Comparison of ENCODE assay signal across 13 cellular contexts in genomic region chr15:100944237-100944875, GRCh38. TPM values are rescaled to one million over a fixed set of nuclear protein-coding genes. Genes with fewer than 3 reads are reported as not detected.
DNase-seq lines count a peak whose midpoint lies in the region; ATAC-seq and TF ChIP-seq lines count a peak whose summit lies in the region.
"Had no signal": no experiment of that assay in that cellular context is flagged by ENCODE, and none has a peak within 500 bp of the region (broad histone marks: within the 10 kb centered on the region; RNA-seq: fewer than 3 reads in every experiment).

No MANE protein-coding gene starts in this region.

- H3K27ac Mint-ChIP-seq in activated B cell treated with CpG ODN at 0.5 μM for 24 hours (peak overlapping the region; percentile 41), mesothelial cell of epicardium (no peak overlapping the region)
- no peak overlapping the region for H3K27ac Mint-ChIP-seq in stimulated activated memory B cell treated with anti-CD40 and anti-IgM and Interleukin-4, amounts not matched to agents 10 μg/mL and 1 μg/mL and 100 μg/mL, for 72 hours
- H3K27ac Mint-ChIP-seq in effector memory CD8-positive, alpha-beta T cell, result no peak overlapping the region
- H3K27ac Mint-ChIP-seq: WTC11 had no signal

- 18 to 21% methylated on average over 7 of the region's 7 CpGs for WGBS in GM23248 (ENCODE audit: low coverage in 1 of 2, low lambda C conversion rate in 2 of 2, missing lambda C conversion rate in 2 of 2), 2 experiments

- H2AFZ ChIP-seq in GM23248, result peak overlapping the region; percentile 50

- H3K9me3 ChIP-seq in GM23248 (ENCODE audit: low read depth), result no peaks in the 10 kb centered on the region
- H3K9me3 ChIP-seq: gastrocnemius medialis, thyroid gland had no signal

- 0 out of 2 replicates have a peak overlapping the region, but pooled peaks have one; percentile 15 for H3K4me3 ChIP-seq in GM23248
- H3K4me3 ChIP-seq: gastrocnemius medialis, thyroid gland had no signal

- H3K36me3 Mint-ChIP-seq in activated B cell treated with CpG ODN at 0.5 μM for 24 hours (ENCODE audit: low read depth) (peaks cover 2% of the 10 kb centered on the region), mesothelial cell of epicardium (no peaks in the 10 kb centered on the region)
- H3K36me3 Mint-ChIP-seq in stimulated activated memory B cell treated with anti-CD40 and anti-IgM and Interleukin-4, amounts not matched to agents 10 μg/mL and 1 μg/mL and 100 μg/mL, for 72 hours, result peaks cover 9% of the 10 kb centered on the region
- H3K36me3 Mint-ChIP-seq in effector memory CD8-positive, alpha-beta T cell (ENCODE audit: insufficient read depth), result no peaks in the 10 kb centered on the region
- H3K36me3 Mint-ChIP-seq: WTC11 had no signal

- ATAC-seq in GM18867 (IDR thresholded peaks at IDR 0.05; ENCODE audit: unreplicated experiment) (peak; percentile 50), activated B cell treated with CpG ODN at 0.5 μM for 24 hours (ENCODE audit: low read depth) (no peak), HG02763 (IDR thresholded peaks at IDR 0.05; ENCODE audit: unreplicated experiment) (no peak), HG02571 (IDR thresholded peaks at IDR 0.05; ENCODE audit: unreplicated experiment) (no peak)
- ATAC-seq in stimulated activated memory B cell treated with anti-CD40 and anti-IgM and Interleukin-4, amounts not matched to agents 10 μg/mL and 1 μg/mL and 100 μg/mL, for 72 hours, result peak; percentile 81
- ATAC-seq in effector memory CD8-positive, alpha-beta T cell (replicated peaks), result no peak
- ATAC-seq: gastrocnemius medialis, WTC11 had no signal

- CTCF ChIA-PET in activated B cell treated with CpG ODN at 0.5 μM for 24 hours (lab: Charles Lee), result interaction anchor here (1.0 to 2.8 kb wide), 4 partner anchors 26 to 64 kb away, joined by 3 to 10 read pairs (median 6); partner anchors contain the start of gene LRRK1

- POLR2A ChIA-PET in activated B cell treated with CpG ODN at 0.5 μM for 24 hours (lab: Charles Lee), result interaction anchor here (2.5 kb wide), 1 partner anchor 25 kb away, joined by 13 read pairs; the partner anchor contains the start of gene LRRK1

- in situ Hi-C loops in GM23248 (cut with MboI), result no loop called here

- H3K4me1 Mint-ChIP-seq in activated B cell treated with CpG ODN at 0.5 μM for 24 hours, result peaks cover 44% of the 10 kb centered on the region
- peaks cover 46% of the 10 kb centered on the region for H3K4me1 Mint-ChIP-seq in stimulated activated memory B cell treated with anti-CD40 and anti-IgM and Interleukin-4, amounts not matched to agents 10 μg/mL and 1 μg/mL and 100 μg/mL, for 72 hours
- H3K4me1 Mint-ChIP-seq in effector memory CD8-positive, alpha-beta T cell (ENCODE audit: low read depth in 2 of 2), result peaks cover 0 to under 1% of the 10 kb centered on the region in 2 donors
- H3K4me1 Mint-ChIP-seq in mesothelial cell of epicardium, result no peaks in the 10 kb centered on the region

- H3K9me2 ChIP-seq in GM23248 (ENCODE audit: insufficient read depth), result no peaks in the 10 kb centered on the region

- H3K27me3 Mint-ChIP-seq in activated B cell treated with CpG ODN at 0.5 μM for 24 hours (no peaks in the 10 kb centered on the region), mesothelial cell of epicardium (ENCODE audit: low read depth) (peaks cover 3% of the 10 kb centered on the region)
- H3K27me3 Mint-ChIP-seq in stimulated activated memory B cell treated with anti-CD40 and anti-IgM and Interleukin-4, amounts not matched to agents 10 μg/mL and 1 μg/mL and 100 μg/mL, for 72 hours, result no peaks in the 10 kb centered on the region
- H3K27me3 Mint-ChIP-seq in effector memory CD8-positive, alpha-beta T cell, result peaks cover 17 to 21% of the 10 kb centered on the region in 2 donors

- H3F3A ChIP-seq in GM23248 (ENCODE audit: insufficient read depth), result 0 out of 2 replicates have a peak, but pooled peaks cover 6% of the 10 kb centered on the region

- H3K27ac ChIP-seq in GM23248, result no peak overlapping the region
- H3K27ac ChIP-seq: gastrocnemius medialis, thyroid gland had no signal

- H3K9me3 Mint-ChIP-seq in activated B cell treated with CpG ODN at 0.5 μM for 24 hours (no peaks in the 10 kb centered on the region), mesothelial cell of epicardium (peaks cover 9% of the 10 kb centered on the region)
- no peaks in the 10 kb centered on the region for H3K9me3 Mint-ChIP-seq in stimulated activated memory B cell treated with anti-CD40 and anti-IgM and Interleukin-4, amounts not matched to agents 10 μg/mL and 1 μg/mL and 100 μg/mL, for 72 hours
- no peaks in the 10 kb centered on the region for H3K9me3 Mint-ChIP-seq in effector memory CD8-positive, alpha-beta T cell
- H3K9me3 Mint-ChIP-seq: WTC11 had no signal

- no peaks in the 10 kb centered on the region for H4K20me1 ChIP-seq in GM23248 (ENCODE audit: insufficient read depth)

- H3K4me1 ChIP-seq in GM23248 (ENCODE audit: insufficient read depth), result peaks cover 17% of the 10 kb centered on the region
- H3K4me1 ChIP-seq: thyroid gland had no signal

- H3K79me2 ChIP-seq in GM23248 (ENCODE audit: insufficient read depth), result no peaks in the 10 kb centered on the region

- TF ChIP-seq CTCF in activated B cell treated with CpG ODN at 0.5 μM for 24 hours (IDR thresholded peaks at IDR 0.05) (no peak), mesothelial cell of epicardium (IDR thresholded peaks at IDR 0.05; ENCODE audit: unreplicated experiment) (no peak)

- peak overlapping the region; percentile 69 for H3K4me2 ChIP-seq in GM23248 (ENCODE audit: unreplicated experiment)

- H3K4me3 Mint-ChIP-seq in activated B cell treated with CpG ODN at 0.5 μM for 24 hours (no peak overlapping the region), mesothelial cell of epicardium (no peak overlapping the region)
- no peak overlapping the region for H3K4me3 Mint-ChIP-seq in stimulated activated memory B cell treated with anti-CD40 and anti-IgM and Interleukin-4, amounts not matched to agents 10 μg/mL and 1 μg/mL and 100 μg/mL, for 72 hours
- no peak overlapping the region for H3K4me3 Mint-ChIP-seq in effector memory CD8-positive, alpha-beta T cell
- H3K4me3 Mint-ChIP-seq: WTC11 had no signal

- DNase-seq in GM23248 (peak; percentile 34), activated B cell treated with CpG ODN at 0.5 μM for 24 hours (no peak), mesothelial cell of epicardium (ENCODE audit: low spot score in 2 of 2, unreplicated experiment in 2 of 2) (no peak)
- DNase-seq in effector memory CD8-positive, alpha-beta T cell, result no peak
- DNase-seq: gastrocnemius medialis; MM.1S; stimulated activated CD4-positive, alpha-beta T cell treated with anti-CD3 and anti-CD28 coated beads, Interleukin-12 subunit alpha, Interleukin-12 subunit beta, amount 100 ng/mL, for 4 hours; thyroid gland had no signal

- H3K36me3 ChIP-seq in GM23248 (ENCODE audit: low read depth), result peaks cover 3% of the 10 kb centered on the region; the same call in 1 of the 2 replicates
- H3K36me3 ChIP-seq: gastrocnemius medialis, thyroid gland had no signal

- intact Hi-C loops in activated B cell treated with CpG ODN at 0.5 μM for 24 hours (cut with micrococcal nuclease), result no loop called here

- no peaks in the 10 kb centered on the region for H3K27me3 ChIP-seq in GM23248 (replicated peaks; ENCODE audit: insufficient read depth)
- H3K27me3 ChIP-seq: gastrocnemius medialis, thyroid gland had no signal

- H3K9ac ChIP-seq in GM23248, result no peak overlapping the region

RNA-seq across cellular contexts. Expression of gene LRRK1, which starts 25.2 kb away (rescaled TPM):
- total RNA-seq in GM23248 (2014; rRNA removed; shearing (Covaris generic)), result 6.2 and 6.8 TPM in 2 replicates
- polyA plus RNA-seq in GM23248 (2016; fragmentation: Nextera tagmentation; extraction: Ambion mirVana), result 5.9 and 6.4 TPM in 2 replicates
- total RNA-seq in activated B cell treated with CpG ODN at 0.5 μM for 24 hours (35.9 and 43.5 TPM in 2 replicates), mesothelial cell of epicardium (1.4 to 2.3 TPM (median 2.0 TPM) in 3 replicates)

Comparison
In these comparisons a context has a peak if more than half of its experiments do, and no peak if none do; other contexts are left out.
1. ATAC-seq: peak in GM18867 (single experiment) and stimulated activated memory B cell treated with anti-CD40 and anti-IgM and Interleukin-4, amounts not matched to agents 10 μg/mL and 1 μg/mL and 100 μg/mL, for 72 hours (single experiment); none in activated B cell treated with CpG ODN at 0.5 μM for 24 hours (single experiment), HG02763 (single experiment), effector memory CD8-positive, alpha-beta T cell (single experiment) and HG02571 (single experiment).